Comparison of ENCODE assay signal across 36 cellular contexts in the genomic region with DNA sequence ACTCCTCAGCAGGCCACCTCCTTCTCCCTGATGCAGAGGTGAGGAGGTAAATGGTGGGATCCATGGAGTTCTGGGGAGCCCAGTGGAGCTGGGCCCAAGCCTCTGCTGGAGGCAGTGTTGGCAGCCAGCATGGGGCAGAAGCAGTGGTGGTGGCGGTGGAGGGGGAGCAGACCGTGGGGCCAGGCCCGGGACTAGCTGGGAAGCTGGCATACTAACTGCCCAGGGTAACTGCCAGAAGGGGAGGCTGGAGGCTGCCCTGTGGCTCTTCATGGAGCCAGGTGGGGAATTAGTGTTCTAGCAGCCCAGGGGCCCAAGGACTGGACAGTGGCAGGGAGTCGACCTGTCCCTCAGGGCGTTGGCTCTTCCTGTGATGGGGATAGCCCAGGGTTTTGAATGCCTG. TPM values are rescaled to one million over a fixed set of nuclear protein-coding genes. Genes with fewer than 3 reads are reported as not detected.
"Had no signal": no experiment of that assay in that cellular context is flagged by ENCODE, and none has a peak within 500 bp of the region (broad histone marks: within the 10 kb centered on the region; RNA-seq: fewer than 3 reads in every experiment).

No MANE protein-coding gene starts in this region.

- H3K4me3 Mint-ChIP-seq: activated B cell treated with CpG ODN at 0.5 μM for 24 hours; activated CD4-positive, alpha-beta memory T cell treated with anti-CD3 and anti-CD28 coated beads for 36 hours; activated CD4-positive, alpha-beta T cell treated with anti-CD3 and anti-CD28 coated beads for 36 hours; activated CD4-positive, alpha-beta T cell treated with anti-CD3 and anti-CD28 coated beads, Interleukin-2, amount 10 ng/mL, durations not matched to agents 24 days and 14 days; activated CD8-positive, alpha-beta memory T cell treated with anti-CD3 and anti-CD28 coated beads, Interleukin-2, amount 10 ng/mL, durations not matched to agents 7 days and 5 days; activated CD8-positive, alpha-beta T cell treated with anti-CD3 and anti-CD28 coated beads, Interleukin-2, amount 10 ng/mL, durations not matched to agents 7 days and 5 days; activated naive CD4-positive, alpha-beta T cell treated with anti-CD3 and anti-CD28 coated beads, Interleukin-2, amount 10 ng/mL, durations not matched to agents 7 days and 5 days; activated naive CD8-positive, alpha-beta T cell treated with anti-CD3 and anti-CD28 coated beads, Interleukin-2, amount 10 ng/mL, durations not matched to agents 7 days and 5 days; brain; central memory CD8-positive, alpha-beta T cell; effector memory CD8-positive, alpha-beta T cell; T-helper 17 cell; T-helper 2 cell treated with Interferon-gamma antibody and Interleukin-4, amounts not matched to agents 5 μg/mL and 100 μg/mL, for 36 hours had no signal

- H3K36me3 ChIP-seq: ascending aorta, breast epithelium, cardiac muscle cell, WERI-Rb-1 had no signal

- H3K4me1 Mint-ChIP-seq: activated B cell treated with CpG ODN at 0.5 μM for 24 hours; activated CD4-positive, alpha-beta T cell treated with anti-CD3 and anti-CD28 coated beads for 36 hours; activated CD4-positive, alpha-beta T cell treated with anti-CD3 and anti-CD28 coated beads, Interleukin-2, amount 10 ng/mL, durations not matched to agents 24 days and 14 days; activated CD8-positive, alpha-beta memory T cell treated with anti-CD3 and anti-CD28 coated beads, Interleukin-2, amount 10 ng/mL, durations not matched to agents 7 days and 5 days; activated naive CD4-positive, alpha-beta T cell treated with anti-CD3 and anti-CD28 coated beads, Interleukin-2, amount 10 ng/mL, durations not matched to agents 7 days and 5 days; activated naive CD8-positive, alpha-beta T cell treated with anti-CD3 and anti-CD28 coated beads, Interleukin-2, amount 10 ng/mL, durations not matched to agents 7 days and 5 days; brain; central memory CD8-positive, alpha-beta T cell had no signal

- H3K27me3 ChIP-seq: ascending aorta, breast epithelium, cardiac muscle cell, esophagus muscularis mucosa, gastroesophageal sphincter had no signal

- H3K4me3 ChIP-seq: ascending aorta, breast epithelium, cardiac muscle cell, esophagus muscularis mucosa, gastroesophageal sphincter had no signal

- DNase-seq: activated B cell treated with CpG ODN at 0.5 μM for 24 hours; activated CD4-positive, alpha-beta memory T cell treated with anti-CD3 and anti-CD28 coated beads for 36 hours; activated CD4-positive, alpha-beta T cell treated with anti-CD3 and anti-CD28 coated beads for 36 hours; activated CD4-positive, alpha-beta T cell treated with anti-CD3 and anti-CD28 coated beads, Interleukin-2, amount 10 ng/mL, durations not matched to agents 24 days and 14 days; activated CD8-positive, alpha-beta memory T cell treated with anti-CD3 and anti-CD28 coated beads, Interleukin-2, amount 10 ng/mL, durations not matched to agents 7 days and 5 days; activated CD8-positive, alpha-beta memory T cell treated with anti-CD3 and anti-CD28 coated beads, Interleukin-2, amount 50 U/mL, for 4 hours; activated CD8-positive, alpha-beta T cell treated with anti-CD3 and anti-CD28 coated beads, Interleukin-2, amount 10 ng/mL, durations not matched to agents 7 days and 5 days; activated gamma-delta T cell; activated naive CD4-positive, alpha-beta T cell; activated naive CD4-positive, alpha-beta T cell treated with anti-CD3 and anti-CD28 coated beads, Interleukin-2, amount 10 ng/mL, durations not matched to agents 7 days and 5 days; activated naive CD8-positive, alpha-beta T cell treated with anti-CD3 and anti-CD28 coated beads, Interleukin-2, amount 10 ng/mL, durations not matched to agents 7 days and 5 days; activated T-cell treated with anti-CD3 and anti-CD28 coated beads, Interleukin-2, amount 50 U/mL, for 1 hour; activated T-cell treated with anti-CD3 and anti-CD28 coated beads, Interleukin-2, amount 50 U/mL, for 48 hours; cortex of kidney; dermis blood vessel endothelial cell; effector CD4-positive, alpha-beta T cell; effector memory CD8-positive, alpha-beta T cell; erythroblast; foreskin keratinocyte; T-helper 1 cell; T-helper 17 cell; T1000; WERI-Rb-1 had no signal

- H3K4me1 ChIP-seq: ascending aorta, breast epithelium, esophagus muscularis mucosa, foreskin keratinocyte, gastroesophageal sphincter had no signal

- H3K27ac ChIP-seq: ascending aorta, breast epithelium, cardiac muscle cell, esophagus muscularis mucosa, foreskin keratinocyte, gastroesophageal sphincter, WERI-Rb-1 had no signal

- H3K36me3 Mint-ChIP-seq: activated CD4-positive, alpha-beta memory T cell treated with anti-CD3 and anti-CD28 coated beads for 36 hours; activated CD8-positive, alpha-beta memory T cell treated with anti-CD3 and anti-CD28 coated beads, Interleukin-2, amount 10 ng/mL, durations not matched to agents 7 days and 5 days; activated naive CD4-positive, alpha-beta T cell treated with anti-CD3 and anti-CD28 coated beads, Interleukin-2, amount 10 ng/mL, durations not matched to agents 7 days and 5 days; activated naive CD4-positive, alpha-beta T cell treated with anti-CD3 and anti-CD28 coated beads, Interleukin-2, amount 50 U/mL, for 72 hours; activated naive CD8-positive, alpha-beta T cell treated with anti-CD3 and anti-CD28 coated beads, Interleukin-2, amount 10 ng/mL, durations not matched to agents 7 days and 5 days had no signal

- H3K27me3 Mint-ChIP-seq: activated naive CD8-positive, alpha-beta T cell treated with anti-CD3 and anti-CD28 coated beads, Interleukin-2, amount 10 ng/mL, durations not matched to agents 7 days and 5 days; brain had no signal

- H3K9me3 ChIP-seq: ascending aorta, breast epithelium, esophagus muscularis mucosa, gastroesophageal sphincter had no signal

- H3K27ac Mint-ChIP-seq: activated B cell treated with CpG ODN at 0.5 μM for 24 hours; activated CD4-positive, alpha-beta memory T cell treated with anti-CD3 and anti-CD28 coated beads for 36 hours; activated CD4-positive, alpha-beta T cell treated with anti-CD3 and anti-CD28 coated beads for 36 hours; activated CD4-positive, alpha-beta T cell treated with anti-CD3 and anti-CD28 coated beads, Interleukin-2, amount 10 ng/mL, durations not matched to agents 24 days and 14 days; activated CD8-positive, alpha-beta memory T cell treated with anti-CD3 and anti-CD28 coated beads, Interleukin-2, amount 10 ng/mL, durations not matched to agents 7 days and 5 days; activated CD8-positive, alpha-beta T cell treated with anti-CD3 and anti-CD28 coated beads, Interleukin-2, amount 10 ng/mL, durations not matched to agents 7 days and 5 days; activated naive CD4-positive, alpha-beta T cell treated with anti-CD3 and anti-CD28 coated beads, Interleukin-2, amount 10 ng/mL, durations not matched to agents 7 days and 5 days; activated naive CD4-positive, alpha-beta T cell treated with anti-CD3 and anti-CD28 coated beads, Interleukin-2, amount 50 U/mL, for 72 hours; activated naive CD8-positive, alpha-beta T cell treated with anti-CD3 and anti-CD28 coated beads, Interleukin-2, amount 10 ng/mL, durations not matched to agents 7 days and 5 days; brain; effector memory CD8-positive, alpha-beta T cell; T-helper 17 cell; T-helper 2 cell treated with Interferon-gamma antibody and Interleukin-4, amounts not matched to agents 5 μg/mL and 100 μg/mL, for 36 hours had no signal

- ATAC-seq: activated CD4-positive, alpha-beta T cell treated with anti-CD3 and anti-CD28 coated beads for 36 hours; activated CD4-positive, CD25-positive, alpha-beta regulatory T cell treated with anti-CD3 and anti-CD28 coated beads, Interleukin-2, amount 50 U/mL, for 24 hours; activated CD8-positive, alpha-beta memory T cell treated with anti-CD3 and anti-CD28 coated beads, Interleukin-2, amount 10 ng/mL, durations not matched to agents 7 days and 5 days; activated CD8-positive, alpha-beta T cell treated with anti-CD3 and anti-CD28 coated beads, Interleukin-2, amount 10 ng/mL, durations not matched to agents 7 days and 5 days; activated naive CD4-positive, alpha-beta T cell treated with anti-CD3 and anti-CD28 coated beads, Interleukin-2, amount 50 U/mL, for 72 hours; effector memory CD8-positive, alpha-beta T cell; foreskin keratinocyte; gastroesophageal sphincter; T-helper 17 cell had no signal

- H3K9me3 Mint-ChIP-seq: activated B cell treated with CpG ODN at 0.5 μM for 24 hours; activated CD4-positive, alpha-beta memory T cell treated with anti-CD3 and anti-CD28 coated beads for 36 hours; activated CD4-positive, alpha-beta T cell treated with anti-CD3 and anti-CD28 coated beads, Interleukin-2, amount 10 ng/mL, durations not matched to agents 24 days and 14 days; activated naive CD4-positive, alpha-beta T cell treated with anti-CD3 and anti-CD28 coated beads, Interleukin-2, amount 10 ng/mL, durations not matched to agents 7 days and 5 days; activated naive CD4-positive, alpha-beta T cell treated with anti-CD3 and anti-CD28 coated beads, Interleukin-2, amount 50 U/mL, for 72 hours; activated naive CD8-positive, alpha-beta T cell treated with anti-CD3 and anti-CD28 coated beads, Interleukin-2, amount 10 ng/mL, durations not matched to agents 7 days and 5 days; brain; central memory CD8-positive, alpha-beta T cell; effector memory CD8-positive, alpha-beta T cell; T-helper 2 cell treated with Interferon-gamma antibody and Interleukin-4, amounts not matched to agents 5 μg/mL and 100 μg/mL, for 36 hours had no signal

RNA-seq across cellular contexts. Expression of gene SMARCD3, which starts 16.1 kb away (rescaled TPM):
- total RNA-seq: activated B cell treated with CpG ODN at 0.5 μM for 24 hours had no signal

RNA-seq across cellular contexts. Expression of gene H2BK1, which starts 54.3 kb away (rescaled TPM):
- total RNA-seq: activated CD4-positive, alpha-beta memory T cell treated with anti-CD3 and anti-CD28 coated beads for 36 hours; activated CD4-positive, alpha-beta T cell treated with anti-CD3 and anti-CD28 coated beads for 36 hours; activated CD4-positive, alpha-beta T cell treated with anti-CD3 and anti-CD28 coated beads, Interleukin-2, amount 10 ng/mL, durations not matched to agents 24 days and 14 days; activated CD8-positive, alpha-beta memory T cell treated with anti-CD3 and anti-CD28 coated beads for 36 hours; activated CD8-positive, alpha-beta memory T cell treated with anti-CD3 and anti-CD28 coated beads, Interleukin-2, amount 10 ng/mL, durations not matched to agents 7 days and 5 days; ascending aorta; breast epithelium; cardiac muscle cell; chondrocyte; dermis blood vessel endothelial cell; esophagus muscularis mucosa; foreskin keratinocyte; gastroesophageal sphincter; glomerular endothelial cell had no signal
- polyA plus RNA-seq: cardiac muscle cell, foreskin keratinocyte had no signal
